Comparison of ENCODE assay signal across 8 cellular contexts in the genomic region with DNA sequence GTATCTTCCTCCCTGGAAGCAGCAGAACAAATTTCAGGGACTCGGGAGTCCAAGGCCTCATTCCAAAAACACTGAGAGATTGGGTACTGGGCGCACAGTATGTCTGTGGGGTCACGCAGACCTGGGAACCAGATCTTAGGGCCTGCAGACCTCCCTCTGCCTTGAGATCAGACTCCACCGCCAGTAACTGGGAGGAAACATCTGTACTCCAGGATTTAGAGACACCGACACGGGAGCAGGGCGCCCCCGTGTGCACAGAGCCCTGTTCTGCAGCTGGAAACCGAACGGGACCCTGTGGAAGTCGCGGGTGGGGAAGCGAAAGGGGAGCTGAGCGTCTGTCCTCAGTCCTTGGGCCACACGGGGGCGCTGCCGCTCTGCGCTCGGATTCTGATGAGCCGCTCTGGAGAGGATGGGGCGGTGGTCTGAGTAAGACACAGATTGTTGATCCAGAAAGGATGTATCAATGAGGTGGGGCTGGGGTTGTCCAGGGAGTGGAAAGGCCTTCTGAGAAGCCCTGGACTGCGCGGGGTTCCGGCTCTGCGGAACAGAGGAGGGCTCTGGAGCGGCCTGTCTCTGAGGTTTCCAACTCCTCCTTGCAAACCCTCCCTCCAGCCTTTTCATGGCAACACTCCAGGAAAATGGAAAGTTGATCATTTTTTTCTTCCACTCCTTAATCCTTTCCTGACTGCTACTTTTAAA. TPM values are rescaled to one million over a fixed set of nuclear protein-coding genes. Genes with fewer than 3 reads are reported as not detected.
DNase-seq lines count a peak whose midpoint lies in the region; ATAC-seq and TF ChIP-seq lines count a peak whose summit lies in the region.
"Not testable (repeated sequence)": the region's sequence is repeated elsewhere in the genome, so short reads cannot be mapped to it uniquely, and the experiment has no call there.

No MANE protein-coding gene starts in this region.

- not testable (repeated sequence) for ATAC-seq in thoracic aorta (ENCODE audit: insufficient number of reproducible peaks, low FRiP score, low read depth)

- CTCF ChIA-PET in activated CD4-positive, alpha-beta T cell treated with anti-CD3 and anti-CD28 coated beads, Interleukin-2, amount 10 ng/mL, durations not matched to agents 7 days and 5 days (lab: Charles Lee): interaction anchor here (0.6 to 1.8 kb wide), 26 partner anchors 10 to 561 kb away, joined by 3 to 13 read pairs (median 4); a partner anchor contains a TSS

- in situ Hi-C loops in T47D (cut with HindIII; ENCODE audit: low pct_unique_long_range_greater_than_20kb, low sequenced_read_pairs): not testable (repeated sequence)

- H3K4me3 Mint-ChIP-seq in activated CD4-positive, alpha-beta T cell treated with anti-CD3 and anti-CD28 coated beads, Interleukin-2, amount 10 ng/mL, durations not matched to agents 7 days and 5 days: not testable (repeated sequence)

- H3K27ac ChIP-seq in thoracic aorta: not testable (repeated sequence)

- peak; percentile 46 for TF ChIP-seq CTCF in thoracic aorta (IDR thresholded peaks at IDR 0.05)

- not testable (repeated sequence) for H3K4me3 ChIP-seq in Jurkat, Clone E6-1 (ENCODE audit: low read length)
- peak overlapping the region; percentile 34 for H3K4me3 ChIP-seq in thoracic aorta

- POLR2A ChIA-PET in activated CD4-positive, alpha-beta T cell treated with anti-CD3 and anti-CD28 coated beads, Interleukin-2, amount 10 ng/mL, durations not matched to agents 7 days and 5 days (lab: Charles Lee): not testable (repeated sequence)

- not testable (repeated sequence) for H3K36me3 Mint-ChIP-seq in activated CD4-positive, alpha-beta T cell treated with anti-CD3 and anti-CD28 coated beads, Interleukin-2, amount 10 ng/mL, durations not matched to agents 7 days and 5 days (ENCODE audit: low read depth)

- not testable (repeated sequence) for H3K36me3 ChIP-seq in thoracic aorta

- peaks cover 88% of the 10 kb centered on the region for H3K27me3 Mint-ChIP-seq in activated CD4-positive, alpha-beta T cell treated with anti-CD3 and anti-CD28 coated beads, Interleukin-2, amount 10 ng/mL, durations not matched to agents 7 days and 5 days

- H3K27ac Mint-ChIP-seq in activated CD4-positive, alpha-beta T cell treated with anti-CD3 and anti-CD28 coated beads, Interleukin-2, amount 10 ng/mL, durations not matched to agents 7 days and 5 days: not testable (repeated sequence)

- H3K9me3 Mint-ChIP-seq in activated CD4-positive, alpha-beta T cell treated with anti-CD3 and anti-CD28 coated beads, Interleukin-2, amount 10 ng/mL, durations not matched to agents 7 days and 5 days: not testable (repeated sequence)

- peaks cover 24% of the 10 kb centered on the region for H3K27me3 ChIP-seq in thoracic aorta (replicated peaks; ENCODE audit: insufficient read depth)

- H3K4me1 Mint-ChIP-seq in activated CD4-positive, alpha-beta T cell treated with anti-CD3 and anti-CD28 coated beads, Interleukin-2, amount 10 ng/mL, durations not matched to agents 7 days and 5 days: peaks cover 33% of the 10 kb centered on the region

- DNase-seq in ELF-1 (ENCODE audit: low read depth, low spot score): peak; percentile 97
- DNase-seq in Jurkat, Clone E6-1 (ENCODE audit: low read depth, low spot score): peak; percentile 74
- peak; percentile 91 for DNase-seq in NOMO-1 treated with DMSO at 0.1 percent for 48 hours (lab: John Stamatoyannopoulos, UW; ENCODE audit: unreplicated experiment)
- DNase-seq in activated CD4-positive, alpha-beta T cell treated with anti-CD3 and anti-CD28 coated beads, Interleukin-2, amount 10 ng/mL, durations not matched to agents 7 days and 5 days: peak; percentile 86
- peak; percentile 84 for DNase-seq in T47D (ENCODE audit: low read depth in 1 of 2, low spot score in 1 of 2)
- DNase-seq in hippocampal formation (lab: John Stamatoyannopoulos, UW): peak; percentile 44 to 57
- peak; percentile 47 for DNase-seq in putamen (ENCODE audit: low spot score)
- DNase-seq in thoracic aorta (ENCODE audit: low spot score): peak; percentile 64

- peaks cover 4 to 12% of the 10 kb centered on the region in 2 donors for H3K4me1 ChIP-seq in thoracic aorta (ENCODE audit: control insufficient read depth in 1 of 2, low read depth in 2 of 2)

- not testable (repeated sequence) for H3K9me3 ChIP-seq in thoracic aorta

RNA-seq across cellular contexts. Expression of a gene that starts 35.7 kb away (rescaled TPM):
- polyA plus RNA-seq in Jurkat, Clone E6-1 (2012; ENCODE audit: insufficient read depth, insufficient read length): 67.6 TPM
- total RNA-seq in activated CD4-positive, alpha-beta T cell treated with anti-CD3 and anti-CD28 coated beads, Interleukin-2, amount 10 ng/mL, durations not matched to agents 7 days and 5 days: 100 to 1,000 TPM; 706 to 753 TPM
- total RNA-seq in thoracic aorta: 100 to 1,000 TPM; 507 to 602 TPM

Comparison
In these comparisons a context has a peak if more than half of its experiments do, and no peak if none do; other contexts are left out.
1. DNase-seq: peak in every context shown above with its lines; median percentile 97 in ELF-1; 91 in NOMO-1 treated with DMSO at 0.1 percent for 48 hours; 86 in activated CD4-positive, alpha-beta T cell treated with anti-CD3 and anti-CD28 coated beads, Interleukin-2, amount 10 ng/mL, durations not matched to agents 7 days and 5 days; 84 in T47D; 74 in Jurkat, Clone E6-1; 64 in thoracic aorta; 50 in hippocampal formation; 47 in putamen.